In the genomic region with DNA sequence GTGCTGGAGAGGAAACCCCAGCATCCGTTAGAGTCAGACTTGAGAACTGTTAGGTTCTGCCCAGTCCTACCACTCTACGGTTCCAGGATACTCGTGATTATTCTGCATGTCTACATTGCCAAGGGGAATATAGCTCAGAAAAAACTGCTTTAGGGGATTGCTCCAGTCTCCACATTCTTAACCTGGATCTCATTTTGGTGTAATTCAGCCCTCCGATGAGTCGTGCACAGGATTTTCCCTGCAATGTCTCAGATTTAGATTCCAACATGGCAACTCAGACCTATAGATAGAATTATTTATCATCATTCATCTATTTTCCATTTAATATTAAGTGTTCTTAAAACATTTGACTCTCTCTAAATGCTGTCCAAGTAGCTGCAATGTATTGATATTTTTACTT, we compare ENCODE assay signal across 16 cellular contexts.
"Had no signal": no experiment of that assay in that cellular context is flagged by ENCODE, and none has a peak within 500 bp of the region (broad histone marks: within the 10 kb centered on the region; RNA-seq: fewer than 3 reads in every experiment).

No MANE protein-coding gene starts in this region.

- H3K4me3 ChIP-seq: body of pancreas, gastrocnemius medialis, left ventricle myocardium inferior, suprapubic skin had no signal

- H3K4me1 ChIP-seq: body of pancreas, gastrocnemius medialis, left ventricle myocardium inferior, suprapubic skin had no signal

- H3K27me3 ChIP-seq: body of pancreas, gastrocnemius medialis, suprapubic skin had no signal

- H3K36me3 ChIP-seq: gastrocnemius medialis, left ventricle myocardium inferior, suprapubic skin had no signal

- H3K27ac ChIP-seq: body of pancreas, gastrocnemius medialis, left ventricle myocardium inferior, suprapubic skin had no signal

- H3K9me3 ChIP-seq: body of pancreas, gastrocnemius medialis, left ventricle myocardium inferior, suprapubic skin had no signal

- DNase-seq: activated CD4-positive, alpha-beta T cell treated with anti-CD3 and anti-CD28 coated beads for 48 hours; activated CD8-positive, alpha-beta memory T cell treated with anti-CD3 and anti-CD28 coated beads, Interleukin-2, amount 50 U/mL, for 48 hours; activated CD8-positive, alpha-beta T cell treated with anti-CD3 and anti-CD28 coated beads, Interleukin-2, amount 10 ng/mL, durations not matched to agents 7 days and 5 days; activated naive CD4-positive, alpha-beta T cell treated with anti-CD3 and anti-CD28 coated beads for 36 hours; body of pancreas; effector memory CD8-positive, alpha-beta T cell; gastrocnemius medialis; islet precursor cell; left ventricle myocardium inferior; mesendoderm; occipital lobe; stimulated activated CD4-positive, alpha-beta T cell treated with anti-CD3 and anti-CD28 coated beads, Interleukin-2, amount 100 ng/mL, for 24 hours; stimulated activated naive CD8-positive, alpha-beta T cell treated with anti-CD3 and anti-CD28 coated beads, Interleukin-15, Interleukin-2, amounts not matched to agents 100 U/mL and 50 U/mL, for 24 hours had no signal

- ATAC-seq: activated CD8-positive, alpha-beta T cell treated with anti-CD3 and anti-CD28 coated beads, Interleukin-2, amount 10 ng/mL, durations not matched to agents 7 days and 5 days; body of pancreas; effector memory CD8-positive, alpha-beta T cell; gastrocnemius medialis; sciatic nerve; stimulated activated naive CD8-positive, alpha-beta T cell treated with anti-CD3 and anti-CD28 coated beads, Interleukin-15, Interleukin-2, amounts not matched to agents 100 U/mL and 50 U/mL, for 24 hours; WTC11 had no signal
